ENCODE assay signal across 23 cellular contexts in the genomic region with DNA sequence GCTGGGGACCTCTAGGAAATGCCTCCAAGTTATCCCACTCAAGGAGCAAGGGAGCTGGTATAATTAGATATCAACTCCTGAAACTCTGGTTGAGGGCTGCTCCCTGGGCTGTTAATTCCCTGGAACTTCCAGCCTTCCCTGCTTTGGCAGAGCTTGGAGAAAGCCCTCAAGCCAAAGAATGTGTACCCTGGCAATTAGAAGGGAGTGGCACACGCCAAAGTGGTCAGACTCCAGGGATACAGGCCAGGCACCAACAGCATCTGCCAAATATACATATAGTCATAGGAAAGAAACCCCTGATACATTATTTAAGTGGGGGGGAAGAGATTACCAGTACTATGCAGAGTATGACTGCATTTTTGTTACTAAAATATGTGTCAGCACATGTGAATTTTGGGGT.
"Had no signal": no experiment of that assay in that cellular context is flagged by ENCODE, and none has a peak within 500 bp of the region (broad histone marks: within the 10 kb centered on the region; RNA-seq: fewer than 3 reads in every experiment).

No MANE protein-coding gene starts in this region.

- H3K36me3 ChIP-seq: colonic mucosa, gastroesophageal sphincter, right atrium auricular region, tibial nerve had no signal

- H3K9me3 ChIP-seq: colonic mucosa, gastroesophageal sphincter, right atrium auricular region, tibial nerve had no signal

- ATAC-seq: activated CD8-positive, alpha-beta T cell treated with anti-CD3 and anti-CD28 coated beads for 36 hours; activated T-cell treated with anti-CD3 and anti-CD28 coated beads, Interleukin-2, amount 50 U/mL, for 4 hours; activated T-helper 17 cell treated with anti-CD3 and anti-CD28 coated beads, Interleukin-2, amount 50 U/mL, for 72 hours; effector memory CD8-positive, alpha-beta T cell; gastroesophageal sphincter; naive thymus-derived CD8-positive, alpha-beta T cell had no signal

- H3K27ac ChIP-seq: colonic mucosa, dorsolateral prefrontal cortex, gastroesophageal sphincter, hepatocyte, right atrium auricular region, tibial nerve had no signal

- H3K4me3 ChIP-seq: colonic mucosa, dorsolateral prefrontal cortex, gastroesophageal sphincter, hepatocyte, right atrium auricular region, tibial nerve had no signal

- DNase-seq: activated B cell treated with CpG ODN at 0.5 μM for 24 hours; activated CD4-positive, alpha-beta T cell treated with anti-CD3 and anti-CD28 coated beads, Interleukin-2, amount 50 U/mL, for 1 hour; activated CD8-positive, alpha-beta T cell treated with anti-CD3 and anti-CD28 coated beads for 36 hours; activated gamma-delta T cell treated with Interleukin-2 at 50 U/mL for 16 hours; activated naive CD4-positive, alpha-beta T cell treated with anti-CD3 and anti-CD28 coated beads, Interleukin-2, amount 50 U/mL, for 16 hours; activated T-cell treated with anti-CD3 and anti-CD28 coated beads, Interleukin-2, amount 50 U/mL, for 4 hours; amniotic stem cell; cerebellar nuclear complex; colonic mucosa; dorsolateral prefrontal cortex; effector memory CD8-positive, alpha-beta T cell; islet precursor cell; midbrain; naive thymus-derived CD8-positive, alpha-beta T cell; stimulated activated CD4-positive, alpha-beta T cell treated with anti-CD3 and anti-CD28 coated beads, Interleukin-15, amount 100 ng/mL, for 24 hours; stimulated activated CD4-positive, alpha-beta T cell treated with anti-CD3 and anti-CD28 coated beads, Interleukin-2, amount 100 ng/mL, for 24 hours; stimulated activated naive CD4-positive, alpha-beta T cell treated with Interleukin-2 at 50 U/mL for 16 hours; T-helper 1 cell had no signal

- H3K4me1 ChIP-seq: colonic mucosa had no signal

- H3K27me3 ChIP-seq: colonic mucosa, gastroesophageal sphincter, hepatocyte, right atrium auricular region, tibial nerve had no signal
